2 cellular contexts compared by ENCODE assay signal in genomic region chr7:76049295-76049694, GRCh38.
TF ChIP-seq lines count a peak whose summit lies in the region.

No MANE protein-coding gene starts in this region.

TF ChIP-seq in HCT116, 20 proteins besides CTCF, POLR2A, EP300 and RAD21:
- TF ChIP-seq EZH2phosphoT487 (IDR thresholded peaks at IDR 0.05; ENCODE audit: borderline replicate concordance) (no peak), YY1 (IDR thresholded peaks at IDR 0.05; ENCODE audit: extremely low read depth, insufficient replicate concordance, low read depth, low read length) (no peak), ZNF274 (IDR thresholded peaks at IDR 0.05; ENCODE audit: low read depth, low read length) (no peak), EGR1 (IDR thresholded peaks at IDR 0.05; ENCODE audit: low read depth) (no peak), SP1 (IDR thresholded peaks at IDR 0.05; ENCODE audit: low read depth) (no peak), FOSL1 (IDR thresholded peaks at IDR 0.05; ENCODE audit: low read depth) (no peak), ZFX (IDR thresholded peaks at IDR 0.05) (no peak), CEBPB (IDR thresholded peaks at IDR 0.05; ENCODE audit: low read depth) (no peak), EZH2 (IDR thresholded peaks at IDR 0.05) (no peak), POLR2AphosphoS5 (IDR thresholded peaks at IDR 0.05; ENCODE audit: low read depth, low read length) (no peak), TCF7L2 (IDR thresholded peaks at IDR 0.05; ENCODE audit: borderline replicate concordance, extremely low read depth, insufficient read depth, insufficient read length) (no peak), SRF (IDR thresholded peaks at IDR 0.05; ENCODE audit: low read depth) (no peak)
TF ChIP-seq in HCT116: peak in this region for 0.

TF ChIP-seq in GM12878, 131 proteins besides CTCF, POLR2A, EP300 and RAD21:
- 0 out of 2 replicates have a peak, but pooled peaks have one; percentile 24 for TF ChIP-seq CHD2 (IDR thresholded peaks at IDR 0.05; ENCODE audit: borderline replicate concordance, low read depth, low read length)
- TF ChIP-seq SIN3A (IDR thresholded peaks at IDR 0.05; ENCODE audit: low read depth, low read length), result no peak
- peak; percentile 40; the same call in 1 of the 2 replicates for TF ChIP-seq HDGF (IDR thresholded peaks at IDR 0.05)
- TF ChIP-seq POLR2AphosphoS5 (IDR thresholded peaks at IDR 0.05; ENCODE audit: low read length), result 0 out of 2 replicates have a peak, but pooled peaks have one; percentile 21
